ENCODE assay signal across 31 cellular contexts in the genomic region with DNA sequence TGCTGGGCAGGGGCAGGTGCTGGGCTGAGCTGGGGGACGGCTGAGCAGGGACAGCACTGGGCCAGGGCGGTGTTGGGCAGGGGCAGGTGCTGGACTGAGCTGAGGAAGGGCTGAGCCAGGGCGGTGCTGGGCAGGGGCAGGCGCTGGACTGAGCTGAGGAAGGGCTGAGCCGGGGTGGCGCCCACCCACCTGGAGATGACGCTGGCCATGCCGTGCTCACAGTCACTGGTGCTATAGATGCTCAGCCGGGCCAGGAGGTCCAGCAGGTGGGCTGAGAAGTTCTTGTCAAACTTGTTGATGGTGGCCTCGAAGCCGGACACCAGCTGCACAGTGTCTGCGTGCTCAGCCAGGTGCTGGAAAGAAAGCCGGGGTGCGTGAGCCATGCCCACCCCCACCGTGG.
"Had no signal": no experiment of that assay in that cellular context is flagged by ENCODE, and none has a peak within 500 bp of the region (broad histone marks: within the 10 kb centered on the region; RNA-seq: fewer than 3 reads in every experiment).

No MANE protein-coding gene starts in this region.

- ATAC-seq: activated CD8-positive, alpha-beta T cell treated with anti-CD3 and anti-CD28 coated beads for 36 hours; activated naive CD4-positive, alpha-beta T cell treated with anti-CD3 and anti-CD28 coated beads, Interleukin-2, amount 50 U/mL, for 72 hours; activated T-cell treated with anti-CD3 and anti-CD28 coated beads, Interleukin-2, amount 50 U/mL, for 4 hours; activated T-cell treated with anti-CD3 and anti-CD28 coated beads, Interleukin-2, amount 50 U/mL, for 72 hours; activated T-helper 17 cell treated with anti-CD3 and anti-CD28 coated beads, Interleukin-2, amount 50 U/mL, for 72 hours; body of pancreas had no signal

- H3K27ac ChIP-seq: adrenal gland, body of pancreas, brain microvascular endothelial cell, breast epithelium, VCaP had no signal

- DNase-seq: activated B cell treated with CpG ODN at 0.5 μM for 24 hours; activated CD4-positive, alpha-beta memory T cell treated with anti-CD3 and anti-CD28 coated beads for 36 hours; activated CD4-positive, alpha-beta T cell treated with anti-CD3 and anti-CD28 coated beads for 4 hours; activated CD4-positive, alpha-beta T cell treated with anti-CD3 and anti-CD28 coated beads, Interleukin-2, amount 10 ng/mL, durations not matched to agents 24 days and 14 days; activated CD4-positive, alpha-beta T cell treated with anti-CD3 and anti-CD28 coated beads, Interleukin-2, amount 50 U/mL, for 1 hour; activated CD4-positive, alpha-beta T cell treated with anti-CD3 and anti-CD28 coated beads, Interleukin-2, amount 50 U/mL, for 4 hours; activated CD4-positive, CD25-positive, alpha-beta regulatory T cell treated with anti-CD3 and anti-CD28 coated beads, Interleukin-2, amount 50 U/mL, for 72 hours; activated CD8-positive, alpha-beta memory T cell treated with anti-CD3 and anti-CD28 coated beads, Interleukin-2, amount 50 U/mL, for 4 hours; activated CD8-positive, alpha-beta T cell treated with anti-CD3 and anti-CD28 coated beads for 36 hours; activated effector memory CD4-positive, alpha-beta T cell treated with anti-CD3 and anti-CD28 coated beads, Interleukin-2, amount 50 U/mL, for 16 hours; activated gamma-delta T cell treated with Interleukin-2 at 50 U/mL for 16 hours; activated naive CD4-positive, alpha-beta T cell; activated naive CD4-positive, alpha-beta T cell treated with anti-CD3 and anti-CD28 coated beads for 36 hours; activated naive CD4-positive, alpha-beta T cell treated with anti-CD3 and anti-CD28 coated beads, Interleukin-2, amount 50 U/mL, for 16 hours; activated naive CD8-positive, alpha-beta T cell treated with anti-CD3 and anti-CD28 coated beads for 36 hours; activated T-cell treated with anti-CD3 and anti-CD28 coated beads for 4 hours; activated T-cell treated with anti-CD3 and anti-CD28 coated beads, Interleukin-2, amount 50 U/mL, for 1 hour; activated T-cell treated with anti-CD3 and anti-CD28 coated beads, Interleukin-2, amount 50 U/mL, for 4 hours; activated T-cell treated with anti-CD3 and anti-CD28 coated beads, Interleukin-2, amount 50 U/mL, for 72 hours; adrenal gland; amniotic stem cell; aorta; body of pancreas; brain microvascular endothelial cell; central memory CD4-positive, alpha-beta T cell; T-helper 2 cell; T-helper 9 cell had no signal

- H3K4me3 ChIP-seq: adrenal gland, body of pancreas, breast epithelium had no signal

- H3K9me3 ChIP-seq: adrenal gland, body of pancreas, breast epithelium had no signal

- H3K27me3 ChIP-seq: adrenal gland, body of pancreas had no signal
